In genomic region chr6:45922728-45923351, GRCh38 we compare ENCODE assay signal across 9 cellular contexts.
DNase-seq lines count a peak whose midpoint lies in the region; ATAC-seq lines count a peak whose summit lies in the region.
"Had no signal": no experiment of that assay in that cellular context is flagged by ENCODE, and none has a peak within 500 bp of the region (broad histone marks: within the 10 kb centered on the region; RNA-seq: fewer than 3 reads in every experiment).

No MANE protein-coding gene starts in this region.

- CTCF ChIA-PET in activated CD8-positive, alpha-beta memory T cell treated with anti-CD3 and anti-CD28 coated beads, Interleukin-2, amount 10 ng/mL, durations not matched to agents 7 days and 5 days (lab: Charles Lee): interaction anchor here (0.6 to 4.5 kb wide), 34 partner anchors 8 to 1468 kb away, joined by 3 to 39 read pairs (median 5); partner anchors contain the start of gene SUPT3H

- DNase-seq in CD1c-positive myeloid dendritic cell (ENCODE audit: extremely low spot score) (peak; percentile 70), NCI-H526 treated with DMSO at 0.1 percent for 48 hours (lab: John Stamatoyannopoulos, UW) (peak; percentile 47), epithelial cell of prostate (ENCODE audit: low read depth, low spot score) (peak; percentile 26), naive B cell (peak; percentile 24), NCI-H2171 (lab: John Stamatoyannopoulos, UW) (no peak)
- DNase-seq in activated CD8-positive, alpha-beta memory T cell treated with anti-CD3 and anti-CD28 coated beads, Interleukin-2, amount 10 ng/mL, durations not matched to agents 7 days and 5 days: peak; percentile 83
- DNase-seq in stimulated activated CD8-positive, alpha-beta memory T cell treated with anti-CD3 and anti-CD28 coated beads, Interleukin-7, amount 100 ng/mL, for 4 hours (ENCODE audit: low read depth in 2 of 2): peak; percentile 18 to 28

- no peaks in the 10 kb centered on the region for H3K27me3 Mint-ChIP-seq in activated CD8-positive, alpha-beta memory T cell treated with anti-CD3 and anti-CD28 coated beads, Interleukin-2, amount 10 ng/mL, durations not matched to agents 7 days and 5 days
- H3K27me3 Mint-ChIP-seq in naive B cell: peaks cover 0 to 4% (median 0%) of the 10 kb centered on the region in 3 donors
- H3K27me3 Mint-ChIP-seq: IgD-negative memory B cell had no signal

- H3K4me1 Mint-ChIP-seq in activated CD8-positive, alpha-beta memory T cell treated with anti-CD3 and anti-CD28 coated beads, Interleukin-2, amount 10 ng/mL, durations not matched to agents 7 days and 5 days: peaks cover 65% of the 10 kb centered on the region
- H3K4me1 Mint-ChIP-seq in naive B cell: peaks cover 3 to 6% (median 4%) of the 10 kb centered on the region in 3 donors

- H3K4me3 Mint-ChIP-seq in activated CD8-positive, alpha-beta memory T cell treated with anti-CD3 and anti-CD28 coated beads, Interleukin-2, amount 10 ng/mL, durations not matched to agents 7 days and 5 days: peak overlapping the region; percentile 30
- no peak overlapping the region for H3K4me3 Mint-ChIP-seq in naive B cell
- H3K4me3 Mint-ChIP-seq: IgD-negative memory B cell had no signal

- H3K9me3 Mint-ChIP-seq in activated CD8-positive, alpha-beta memory T cell treated with anti-CD3 and anti-CD28 coated beads, Interleukin-2, amount 10 ng/mL, durations not matched to agents 7 days and 5 days (ENCODE audit: low read depth): no peaks in the 10 kb centered on the region
- H3K9me3 Mint-ChIP-seq in naive B cell: no peaks in the 10 kb centered on the region
- H3K9me3 Mint-ChIP-seq: IgD-negative memory B cell had no signal

- H3K27ac ChIP-seq in epithelial cell of prostate: no peak overlapping the region

- ATAC-seq in GM21515 (IDR thresholded peaks at IDR 0.05; ENCODE audit: unreplicated experiment) (peak; percentile 47), naive B cell (ENCODE audit: low read depth in 2 of 2) (peak in 1 of 2 donors; percentile 40)
- peak; percentile 55 for ATAC-seq in activated CD8-positive, alpha-beta memory T cell treated with anti-CD3 and anti-CD28 coated beads, Interleukin-2, amount 10 ng/mL, durations not matched to agents 7 days and 5 days

- no peaks in the 10 kb centered on the region for H3K36me3 Mint-ChIP-seq in activated CD8-positive, alpha-beta memory T cell treated with anti-CD3 and anti-CD28 coated beads, Interleukin-2, amount 10 ng/mL, durations not matched to agents 7 days and 5 days
- H3K36me3 Mint-ChIP-seq in naive B cell: no peaks in the 10 kb centered on the region

- peak overlapping the region; percentile 79 for H3K27ac Mint-ChIP-seq in activated CD8-positive, alpha-beta memory T cell treated with anti-CD3 and anti-CD28 coated beads, Interleukin-2, amount 10 ng/mL, durations not matched to agents 7 days and 5 days
- no peak overlapping the region for H3K27ac Mint-ChIP-seq in naive B cell
- H3K27ac Mint-ChIP-seq: IgD-negative memory B cell had no signal
